9 cellular contexts compared by ENCODE assay signal in the genomic region with DNA sequence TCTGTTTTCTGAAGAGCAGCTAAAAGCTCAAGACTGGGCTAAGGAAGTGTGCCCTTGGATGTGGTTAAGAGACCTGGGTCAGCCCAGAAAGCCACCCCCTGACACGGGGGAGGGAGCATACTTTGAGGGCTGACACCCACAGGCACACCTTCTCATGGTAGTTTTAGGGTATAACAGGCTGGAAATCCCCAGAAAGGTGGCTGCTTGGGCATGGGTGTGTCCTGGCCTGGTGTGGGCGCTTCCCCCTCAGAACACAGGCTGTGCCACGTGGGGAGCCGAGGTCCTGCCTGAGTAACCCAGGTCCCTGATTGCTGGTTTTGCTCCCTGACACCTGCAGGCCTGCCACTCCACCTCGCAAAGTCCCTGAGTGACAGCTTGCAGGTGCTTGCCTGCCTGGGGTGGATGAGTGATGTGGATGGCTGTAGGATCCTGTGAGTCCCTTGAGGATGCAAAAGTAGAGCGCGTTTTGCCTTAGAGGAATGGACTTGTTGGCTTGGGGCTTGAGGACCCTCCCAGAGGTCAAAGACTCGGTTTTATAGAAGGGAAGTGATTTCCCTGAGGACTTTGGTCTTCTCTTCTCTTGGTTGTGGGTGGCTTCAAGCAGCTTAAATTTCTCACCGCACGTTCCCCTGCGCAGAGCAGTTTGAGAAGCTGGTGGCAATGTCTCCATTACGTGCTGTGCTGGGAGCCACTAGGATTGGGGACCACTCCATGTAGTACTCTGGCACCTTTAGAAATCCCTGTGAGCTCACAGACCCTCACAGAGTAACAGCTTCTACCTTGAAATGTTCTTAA.
DNase-seq lines count a peak whose midpoint lies in the region; ATAC-seq and TF ChIP-seq lines count a peak whose summit lies in the region.
"Had no signal": no experiment of that assay in that cellular context is flagged by ENCODE, and none has a peak within 500 bp of the region (broad histone marks: within the 10 kb centered on the region; RNA-seq: fewer than 3 reads in every experiment).

No MANE protein-coding gene starts in this region.

- H3K27me3 ChIP-seq in tibial artery, result no peaks in the 10 kb centered on the region

- peaks cover 0 to 55% (median 34%) of the 10 kb centered on the region in 4 donors for H3K4me1 ChIP-seq in tibial artery

- TF ChIP-seq CTCF in tibial artery (IDR thresholded peaks at IDR 0.05), result no peak

- peak overlapping the region; percentile 46 to 61 for H3K27ac ChIP-seq in tibial artery

- ATAC-seq in GM18868 (IDR thresholded peaks at IDR 0.05; ENCODE audit: unreplicated experiment) (peak; percentile 75), HG03045 (IDR thresholded peaks at IDR 0.05; ENCODE audit: unreplicated experiment) (peak; percentile 62)
- ATAC-seq: HCT116 had no signal

- no peak overlapping the region for H3K4me3 ChIP-seq in tibial artery

- peak overlapping the region; percentile 45 to 94 (median 78) for H3K27ac Mint-ChIP-seq in immature natural killer cell

- peaks cover 51 to 74% (median 55%) of the 10 kb centered on the region in 3 donors for H3K36me3 ChIP-seq in tibial artery

- DNase-seq in activated CD4-positive, alpha-beta T cell treated with anti-CD3 and anti-CD28 coated beads, Interleukin-2, amount 50 U/mL, for 1 hour, result peak; percentile 51
- DNase-seq in immature natural killer cell, result peak; percentile 74 to 80 (median 77)
- DNase-seq in tibial artery, result no peak
- no peak for DNase-seq in epidermal melanocyte (ENCODE audit: insufficient read length, low spot score)
- no peak for DNase-seq in GM03348 (ENCODE audit: low spot score)
- DNase-seq in NCI-H1694 treated with DMSO at 0.1 percent for 48 hours (lab: John Stamatoyannopoulos, UW), result no peak

- peaks cover 17 to 44% (median 21%) of the 10 kb centered on the region in 3 donors for H3K36me3 Mint-ChIP-seq in immature natural killer cell

- intact Hi-C loops in tibial artery (cut with DNase I; ENCODE audit: low total_unique reads), result no loop called here

- peaks cover 2 to 8% (median 3%) of the 10 kb centered on the region in 3 donors for H3K27me3 Mint-ChIP-seq in immature natural killer cell (ENCODE audit: low read depth in 3 of 3)

- no peaks in the 10 kb centered on the region for H3K9me3 ChIP-seq in tibial artery

- H3K4me3 Mint-ChIP-seq in immature natural killer cell, result peak overlapping the region in 4 of 5 donors; percentile 24 to 51 (median 39)

- peaks cover 17 to 34% of the 10 kb centered on the region in 2 donors for H3K4me1 Mint-ChIP-seq in immature natural killer cell

- H3K9me3 Mint-ChIP-seq in immature natural killer cell, result no peaks in the 10 kb centered on the region

Comparison
In these comparisons a context has a peak if more than half of its experiments do, and no peak if none do; other contexts are left out.
1. DNase-seq: peak in activated CD4-positive, alpha-beta T cell treated with anti-CD3 and anti-CD28 coated beads, Interleukin-2, amount 50 U/mL, for 1 hour (single experiment) and immature natural killer cell (3 of 3); none in tibial artery (0 of 2), epidermal melanocyte (single experiment), GM03348 (single experiment) and NCI-H1694 treated with DMSO at 0.1 percent for 48 hours (single experiment).